23 cellular contexts compared by ENCODE assay signal in genomic region chr10:9615179-9615578, GRCh38.
DNase-seq lines count a peak whose midpoint lies in the region; ATAC-seq, FAIRE-seq and TF ChIP-seq lines count a peak whose summit lies in the region.
"Had no signal": no experiment of that assay in that cellular context is flagged by ENCODE, and none has a peak within 500 bp of the region (broad histone marks: within the 10 kb centered on the region; RNA-seq: fewer than 3 reads in every experiment).

No MANE protein-coding gene starts in this region.

- H3K79me2 ChIP-seq in astrocyte (ENCODE audit: insufficient read depth, low read length) = no peaks in the 10 kb centered on the region

- no peak overlapping the region for H3K9ac ChIP-seq in astrocyte (ENCODE audit: low read length)

- TF ChIP-seq CTCF in astrocyte (IDR thresholded peaks at IDR 0.05; ENCODE audit: insufficient read depth, low read depth, low read length) (no peak), foreskin keratinocyte (conservative IDR thresholded peaks at IDR 0.05) (no peak)

- H3K4me2 ChIP-seq in astrocyte (ENCODE audit: low read length) = no peak overlapping the region

- H4K20me1 ChIP-seq in astrocyte (ENCODE audit: insufficient read depth, low read length) = no peaks in the 10 kb centered on the region

- FAIRE-seq in astrocyte (lab: Jason Lieb, UNC) (no peak), GM19239 (lab: Jason Lieb, UNC) (no peak)
- FAIRE-seq: HTR-8/SVneo had no signal

- H3K36me3 Mint-ChIP-seq in astrocyte (ENCODE audit: low read depth, unreplicated experiment) = no peaks in the 10 kb centered on the region
- H3K36me3 Mint-ChIP-seq in activated naive CD8-positive, alpha-beta T cell treated with anti-CD3 and anti-CD28 coated beads, Interleukin-2, amount 50 U/mL, for 24 hours (ENCODE audit: low read depth) = no peaks in the 10 kb centered on the region
- H3K36me3 Mint-ChIP-seq: IgD-negative memory B cell had no signal

- H3K9me3 ChIP-seq in astrocyte (ENCODE audit: insufficient read depth, low read depth, low read length) = no peaks in the 10 kb centered on the region

- no peaks in the 10 kb centered on the region for H3K9me3 Mint-ChIP-seq in astrocyte (ENCODE audit: unreplicated experiment)
- peaks cover 9% of the 10 kb centered on the region for H3K9me3 Mint-ChIP-seq in activated naive CD8-positive, alpha-beta T cell treated with anti-CD3 and anti-CD28 coated beads, Interleukin-2, amount 50 U/mL, for 24 hours

- H3K4me1 ChIP-seq in astrocyte (ENCODE audit: insufficient read depth, low read length) (no peaks in the 10 kb centered on the region), foreskin keratinocyte (no peaks in the 10 kb centered on the region)

- no peak overlapping the region for H3K4me3 ChIP-seq in astrocyte (ENCODE audit: insufficient read depth, low read depth, low read length)

- H2AFZ ChIP-seq in astrocyte (ENCODE audit: low read depth, low read length) = no peak overlapping the region

- H3K27ac Mint-ChIP-seq in astrocyte (ENCODE audit: unreplicated experiment) = no peak overlapping the region
- no peak overlapping the region for H3K27ac Mint-ChIP-seq in activated naive CD8-positive, alpha-beta T cell treated with anti-CD3 and anti-CD28 coated beads, Interleukin-2, amount 50 U/mL, for 24 hours
- H3K27ac Mint-ChIP-seq: CD4-positive, alpha-beta T cell; HFFc6; IgD-negative memory B cell had no signal

- DNase-seq in AG20443 (ENCODE audit: low spot score) = peak; percentile 24
- DNase-seq in HT1080 (ENCODE audit: low read depth) = peak; percentile 64
- peak; percentile 54 for DNase-seq in astrocyte (ENCODE audit: low read depth)
- peak; percentile 24 to 75 for DNase-seq in foreskin keratinocyte
- DNase-seq in activated naive CD8-positive, alpha-beta T cell treated with anti-CD3 and anti-CD28 coated beads, Interleukin-2, amount 50 U/mL, for 24 hours = no peak
- no peak for DNase-seq in SKM-1 treated with dmso at 0.1 percent for 144 hours (lab: John Stamatoyannopoulos, UW; ENCODE audit: unreplicated experiment)
- no peak for DNase-seq in GM19239 (ENCODE audit: insufficient read length, low spot score)
- DNase-seq: CD4-positive, alpha-beta T cell; DMS153; H7; HFFc6; Kasumi-1; NCI-H1105 treated with DMSO at 0.1 percent for 48 hours; NCI-H1694 treated with DMSO at 0.1 percent for 48 hours; NCI-H510A treated with DMSO at 0.1 percent for 48 hours; NCI-H774; OCI-M1; SIG-M5 had no signal

- H3K4me1 Mint-ChIP-seq in astrocyte (ENCODE audit: low read depth, unreplicated experiment) = no peaks in the 10 kb centered on the region
- peaks cover 6% of the 10 kb centered on the region for H3K4me1 Mint-ChIP-seq in activated naive CD8-positive, alpha-beta T cell treated with anti-CD3 and anti-CD28 coated beads, Interleukin-2, amount 50 U/mL, for 24 hours
- H3K4me1 Mint-ChIP-seq: IgD-negative memory B cell had no signal

- H3K27me3 ChIP-seq in astrocyte (ENCODE audit: insufficient read depth, low read length) (no peaks in the 10 kb centered on the region), foreskin keratinocyte (no peaks in the 10 kb centered on the region)

- H3K27ac ChIP-seq in astrocyte (ENCODE audit: low read depth, low read length) (no peak overlapping the region), foreskin keratinocyte (no peak overlapping the region)
- H3K27ac ChIP-seq: HL-60 had no signal

- no peaks in the 10 kb centered on the region for H3K27me3 Mint-ChIP-seq in astrocyte (ENCODE audit: low read depth, unreplicated experiment)
- H3K27me3 Mint-ChIP-seq in activated naive CD8-positive, alpha-beta T cell treated with anti-CD3 and anti-CD28 coated beads, Interleukin-2, amount 50 U/mL, for 24 hours = peaks cover 3% of the 10 kb centered on the region
- H3K27me3 Mint-ChIP-seq: IgD-negative memory B cell had no signal

- H3K36me3 ChIP-seq in astrocyte (ENCODE audit: insufficient read depth, low read length) = no peaks in the 10 kb centered on the region

- ATAC-seq in foreskin keratinocyte (peak; percentile 82), HG03097 (IDR thresholded peaks at IDR 0.05; ENCODE audit: low FRiP score, unreplicated experiment) (no peak)
- ATAC-seq in activated naive CD8-positive, alpha-beta T cell treated with anti-CD3 and anti-CD28 coated beads, Interleukin-2, amount 50 U/mL, for 24 hours = no peak
- ATAC-seq: SK-N-SH treated with all-trans-retinoic acid at 6 μM for 48 hours had no signal

- no peak overlapping the region for H3K4me3 Mint-ChIP-seq in astrocyte (ENCODE audit: unreplicated experiment)
- H3K4me3 Mint-ChIP-seq in activated naive CD8-positive, alpha-beta T cell treated with anti-CD3 and anti-CD28 coated beads, Interleukin-2, amount 50 U/mL, for 24 hours = no peak overlapping the region
- H3K4me3 Mint-ChIP-seq: CD4-positive, alpha-beta T cell; HFFc6; IgD-negative memory B cell had no signal

Comparison
In these comparisons a context has a peak if more than half of its experiments do, and no peak if none do; other contexts are left out.
1. DNase-seq: peak in AG20443 (single experiment), HT1080 (single experiment), astrocyte (single experiment) and foreskin keratinocyte (2 of 2); none in activated naive CD8-positive, alpha-beta T cell treated with anti-CD3 and anti-CD28 coated beads, Interleukin-2, amount 50 U/mL, for 24 hours (single experiment), SKM-1 treated with dmso at 0.1 percent for 144 hours (single experiment) and GM19239 (single experiment).